In the genomic region with DNA sequence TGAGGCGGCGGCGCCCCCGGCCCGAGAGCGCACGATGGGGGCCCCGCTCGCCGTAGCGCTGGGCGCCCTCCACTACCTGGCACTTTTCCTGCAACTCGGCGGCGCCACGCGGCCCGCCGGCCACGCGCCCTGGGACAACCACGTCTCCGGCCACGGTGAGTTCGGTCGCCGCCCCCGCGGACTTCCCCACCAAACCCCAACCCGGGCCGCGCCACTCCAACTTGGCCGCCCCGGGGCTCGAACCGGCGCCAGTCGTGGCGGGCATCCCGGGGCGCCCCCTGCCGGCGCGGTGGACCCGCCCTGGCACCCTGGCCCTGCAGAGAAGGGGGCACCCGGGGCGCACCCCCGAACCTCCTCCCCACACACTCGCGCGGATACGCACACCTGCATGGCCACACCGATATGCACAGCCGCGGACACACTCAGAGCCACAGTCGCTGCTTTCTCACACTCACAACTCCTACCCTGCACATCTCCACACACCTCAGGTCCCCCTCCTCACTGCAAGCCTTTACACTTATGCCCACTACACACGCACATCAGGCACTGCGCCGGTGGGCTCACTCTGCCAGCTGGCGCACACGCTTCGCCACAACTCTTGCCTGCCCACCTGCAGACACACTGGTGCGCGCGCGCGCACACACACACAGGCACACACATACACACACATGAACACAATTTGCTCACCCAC, we compare ENCODE assay signal across 9 cellular contexts. TPM values are rescaled to one million over a fixed set of nuclear protein-coding genes. Genes with fewer than 3 reads are reported as not detected.
DNase-seq lines count a peak whose midpoint lies in the region; ATAC-seq and TF ChIP-seq lines count a peak whose summit lies in the region.
"Had no signal": no experiment of that assay in that cellular context is flagged by ENCODE, and none has a peak within 500 bp of the region (broad histone marks: within the 10 kb centered on the region; RNA-seq: fewer than 3 reads in every experiment).

No MANE protein-coding gene starts in this region.

- intact Hi-C loops in heart left ventricle (cut with DNase I) (loop anchor here in 5 of 10 donors (5.0 to 10.0 kb wide), 4 partner anchors 89 to 321 kb away; no protein-coding TSS in a partner anchor), cardiac septum (cut with DNase I) (loop anchor here (5.0 kb wide), 1 partner anchor 89 kb away; no protein-coding TSS in a partner anchor), left lung (cut with DNase I) (no loop called here), upper lobe of right lung (cut with DNase I) (no loop called here)

- peak overlapping the region; percentile 62 for H3K4me3 Mint-ChIP-seq in activated naive CD8-positive, alpha-beta T cell treated with anti-CD3 and anti-CD28 coated beads, Interleukin-2, amount 10 ng/mL, durations not matched to agents 7 days and 5 days

- no peaks in the 10 kb centered on the region for H3K9me3 Mint-ChIP-seq in activated naive CD8-positive, alpha-beta T cell treated with anti-CD3 and anti-CD28 coated beads, Interleukin-2, amount 10 ng/mL, durations not matched to agents 7 days and 5 days

- H3K27ac ChIP-seq in heart left ventricle (peak overlapping the region in 2 of 12 donors; percentile 20 to 50), left lung (no peak overlapping the region), upper lobe of right lung (no peak overlapping the region)

- peaks cover 59% of the 10 kb centered on the region for H3K27me3 Mint-ChIP-seq in activated naive CD8-positive, alpha-beta T cell treated with anti-CD3 and anti-CD28 coated beads, Interleukin-2, amount 10 ng/mL, durations not matched to agents 7 days and 5 days

- peak in 8 of 12 donors; percentile 10 to 38 (median 23) for TF ChIP-seq CTCF in heart left ventricle (IDR thresholded peaks at IDR 0.05)
- TF ChIP-seq CTCF in left lung (IDR thresholded peaks at IDR 0.05), result no peak
- peak; percentile 38 for TF ChIP-seq CTCF in upper lobe of right lung (IDR thresholded peaks at IDR 0.05)

- peaks cover 17 to 78% (median 30%) of the 10 kb centered on the region in 9 donors for H3K27me3 ChIP-seq in heart left ventricle
- H3K27me3 ChIP-seq in left lung, result peaks cover 15 to 96% of the 10 kb centered on the region in 2 donors
- peaks cover 30% of the 10 kb centered on the region for H3K27me3 ChIP-seq in upper lobe of right lung

- POLR2A ChIA-PET in activated naive CD8-positive, alpha-beta T cell treated with anti-CD3 and anti-CD28 coated beads, Interleukin-2, amount 10 ng/mL, durations not matched to agents 7 days and 5 days (lab: Charles Lee), result no interaction called here

- peaks cover 8% of the 10 kb centered on the region for H3K4me1 Mint-ChIP-seq in activated naive CD8-positive, alpha-beta T cell treated with anti-CD3 and anti-CD28 coated beads, Interleukin-2, amount 10 ng/mL, durations not matched to agents 7 days and 5 days

- 26 to 60% (median 43%) methylated on average over 26 to 67 of the region's 67 CpGs for WGBS in heart left ventricle, 4 donors

- H3K4me3 ChIP-seq in heart left ventricle (peak overlapping the region; percentile 23 to 54 (median 46)), left lung (peak overlapping the region; percentile 28 to 40), upper lobe of right lung (peak overlapping the region; percentile 42)

- no peak for ATAC-seq in heart left ventricle
- ATAC-seq in activated naive CD8-positive, alpha-beta T cell treated with anti-CD3 and anti-CD28 coated beads, Interleukin-2, amount 10 ng/mL, durations not matched to agents 7 days and 5 days (ENCODE audit: low read depth), result no peak
- ATAC-seq in left lung, result no peak
- peak; percentile 6 for ATAC-seq in upper lobe of right lung
- no peak for ATAC-seq in HG02884 (IDR thresholded peaks at IDR 0.05; ENCODE audit: unreplicated experiment)

- DNase-seq in heart left ventricle (no peak), cardiac septum (ENCODE audit: low spot score) (no peak), left lung (peak in 1 of 2 donors; percentile 62), upper lobe of right lung (no peak), T1000 (lab: John Stamatoyannopoulos, UW) (no peak), LoVo (ENCODE audit: low spot score) (no peak)
- DNase-seq in activated naive CD8-positive, alpha-beta T cell treated with anti-CD3 and anti-CD28 coated beads, Interleukin-2, amount 10 ng/mL, durations not matched to agents 7 days and 5 days, result no peak

- H3K36me3 ChIP-seq in heart left ventricle (no peaks in the 10 kb centered on the region), left lung (no peaks in the 10 kb centered on the region), upper lobe of right lung (no peaks in the 10 kb centered on the region)

- H3K9me3 ChIP-seq in heart left ventricle, result no peaks in the 10 kb centered on the region
- H3K9me3 ChIP-seq in left lung, result no peaks in the 10 kb centered on the region
- no peaks in the 10 kb centered on the region for H3K9me3 ChIP-seq in upper lobe of right lung

- TF ChIP-seq POLR2A in heart left ventricle (IDR thresholded peaks at IDR 0.05), result no peak

- no peaks in the 10 kb centered on the region for H3K36me3 Mint-ChIP-seq in activated naive CD8-positive, alpha-beta T cell treated with anti-CD3 and anti-CD28 coated beads, Interleukin-2, amount 10 ng/mL, durations not matched to agents 7 days and 5 days

- no peak overlapping the region for H3K27ac Mint-ChIP-seq in activated naive CD8-positive, alpha-beta T cell treated with anti-CD3 and anti-CD28 coated beads, Interleukin-2, amount 10 ng/mL, durations not matched to agents 7 days and 5 days

- peaks cover 0 to 13% (median 5%) of the 10 kb centered on the region in 12 donors for H3K4me1 ChIP-seq in heart left ventricle
- peaks cover 4 to 13% of the 10 kb centered on the region in 2 donors for H3K4me1 ChIP-seq in left lung
- H3K4me1 ChIP-seq in upper lobe of right lung, result peaks cover 8% of the 10 kb centered on the region

RNA-seq across cellular contexts. Expression of a gene that starts 0.5 kb away (rescaled TPM):
- total RNA-seq in heart left ventricle (10 to 100 TPM in 5 of 9 donors, 1 to 10 TPM in 4; 3.7 to 49.5 (median 17.4) TPM), cardiac septum (11.1 TPM), left lung (10 to 100 TPM; 30.1 to 31.9 TPM), upper lobe of right lung (12.9 TPM)
- polyA plus RNA-seq in heart left ventricle, result 10 to 100 TPM; 10.7 to 28.1 TPM
- not detected for total RNA-seq in activated naive CD8-positive, alpha-beta T cell treated with anti-CD3 and anti-CD28 coated beads, Interleukin-2, amount 10 ng/mL, durations not matched to agents 7 days and 5 days
- total RNA-seq: skeletal muscle tissue had no signal

Comparison
In these comparisons a context has a peak if more than half of its experiments do, and no peak if none do; other contexts are left out.
1. CTCF ChIP-seq: peak in heart left ventricle (8 of 12) and upper lobe of right lung (single experiment); none in left lung (0 of 2).
2. RNA of a gene that starts 0.5 kb away (total RNA-seq): 30.1 to 31.9 TPM in left lung, 3.7 to 49.5 TPM in heart left ventricle, 12.9 TPM in upper lobe of right lung (single experiment) and 11.1 TPM in cardiac septum (single experiment); not detected in activated naive CD8-positive, alpha-beta T cell treated with anti-CD3 and anti-CD28 coated beads, Interleukin-2, amount 10 ng/mL, durations not matched to agents 7 days and 5 days; every median in the first group is over 4 times any median in the second.
3. Peak in every context shown above with its lines, with median percentiles within 50 percentile points of each other: H3K4me3 ChIP-seq.